ENCODE assay signal across 8 cellular contexts in genomic region chr1:224623743-224624333, GRCh38. TPM values are rescaled to one million over a fixed set of nuclear protein-coding genes. Genes with fewer than 3 reads are reported as not detected.
DNase-seq lines count a peak whose midpoint lies in the region; ATAC-seq and TF ChIP-seq lines count a peak whose summit lies in the region.

No MANE protein-coding gene starts in this region.

- intact Hi-C loops in tibial artery (cut with DNase I; ENCODE audit: low total_unique reads) = no loop called here

- H3K27ac Mint-ChIP-seq in activated CD8-positive, alpha-beta memory T cell treated with anti-CD3 and anti-CD28 coated beads, Interleukin-2, amount 10 ng/mL, durations not matched to agents 7 days and 5 days = peak overlapping the region; percentile 96

- no peaks in the 10 kb centered on the region for H3K36me3 ChIP-seq in tibial artery

- no peaks in the 10 kb centered on the region for H3K9me3 ChIP-seq in tibial artery

- peaks cover 9% of the 10 kb centered on the region for H3K9me3 Mint-ChIP-seq in activated CD8-positive, alpha-beta memory T cell treated with anti-CD3 and anti-CD28 coated beads, Interleukin-2, amount 10 ng/mL, durations not matched to agents 7 days and 5 days (ENCODE audit: low read depth)

- H3K36me3 Mint-ChIP-seq in activated CD8-positive, alpha-beta memory T cell treated with anti-CD3 and anti-CD28 coated beads, Interleukin-2, amount 10 ng/mL, durations not matched to agents 7 days and 5 days = peaks cover 17% of the 10 kb centered on the region

- H3K4me3 ChIP-seq in tibial artery = no peak overlapping the region

- no peaks in the 10 kb centered on the region for H3K4me1 ChIP-seq in tibial artery

- TF ChIP-seq CTCF in GM13976 (IDR thresholded peaks at IDR 0.05; ENCODE audit: borderline replicate concordance, control extremely low read depth, extremely low read depth, insufficient read depth, missing control alignments) (no peak), tibial artery (IDR thresholded peaks at IDR 0.05) (no peak)

- H3K27me3 ChIP-seq in tibial artery = peaks cover 0 to 12% of the 10 kb centered on the region in 2 donors

- H3K4me3 Mint-ChIP-seq in activated CD8-positive, alpha-beta memory T cell treated with anti-CD3 and anti-CD28 coated beads, Interleukin-2, amount 10 ng/mL, durations not matched to agents 7 days and 5 days = peak overlapping the region; percentile 57

- in situ Hi-C loops in GM13976 (cut with MboI; ENCODE audit: low sequenced_read_pairs, unreplicated experiment) = no loop called here

- DNase-seq in GM13976 (ENCODE audit: low spot score) = peak; percentile 70
- DNase-seq in NCI-H2196 treated with DMSO at 0.1 percent for 48 hours (lab: John Stamatoyannopoulos, UW; ENCODE audit: unreplicated experiment) = peak; percentile 69
- DNase-seq in activated CD8-positive, alpha-beta memory T cell treated with anti-CD3 and anti-CD28 coated beads, Interleukin-2, amount 10 ng/mL, durations not matched to agents 7 days and 5 days = peak; percentile 96
- DNase-seq in foreskin melanocyte = peak; percentile 73
- DNase-seq in stimulated activated CD8-positive, alpha-beta memory T cell treated with anti-CD3 and anti-CD28 coated beads, Interleukin-7, amount 100 ng/mL, for 24 hours (ENCODE audit: low read depth) = peak; percentile 30
- DNase-seq in tibial artery = no peak
- DNase-seq in HuH-7.5 (ENCODE audit: low spot score) = no peak

- peak; percentile 81 for ATAC-seq in HG02623 (IDR thresholded peaks at IDR 0.05; ENCODE audit: unreplicated experiment)
- ATAC-seq in activated CD8-positive, alpha-beta memory T cell treated with anti-CD3 and anti-CD28 coated beads, Interleukin-2, amount 10 ng/mL, durations not matched to agents 7 days and 5 days = peak; percentile 88

- peaks cover 15% of the 10 kb centered on the region for H3K27me3 Mint-ChIP-seq in activated CD8-positive, alpha-beta memory T cell treated with anti-CD3 and anti-CD28 coated beads, Interleukin-2, amount 10 ng/mL, durations not matched to agents 7 days and 5 days

- no peak overlapping the region for H3K27ac ChIP-seq in tibial artery

- H3K4me1 Mint-ChIP-seq in activated CD8-positive, alpha-beta memory T cell treated with anti-CD3 and anti-CD28 coated beads, Interleukin-2, amount 10 ng/mL, durations not matched to agents 7 days and 5 days = peaks cover 50% of the 10 kb centered on the region

- CTCF ChIA-PET in activated CD8-positive, alpha-beta memory T cell treated with anti-CD3 and anti-CD28 coated beads, Interleukin-2, amount 10 ng/mL, durations not matched to agents 7 days and 5 days (lab: Charles Lee) = interaction anchor here (0.8 to 3.3 kb wide), 13 partner anchors 9 to 299 kb away, joined by 3 to 19 read pairs (median 4); no protein-coding TSS in a partner anchor

RNA-seq across cellular contexts. Expression of gene CNIH3, which starts 7.7 kb away (rescaled TPM):
- total RNA-seq in activated CD8-positive, alpha-beta memory T cell treated with anti-CD3 and anti-CD28 coated beads, Interleukin-2, amount 10 ng/mL, durations not matched to agents 7 days and 5 days = 1 to 10 TPM; 1.1 to 3.6 TPM

Comparison
In these comparisons a context has a peak if more than half of its experiments do, and no peak if none do; other contexts are left out.
1. DNase-seq: peak in GM13976 (single experiment), NCI-H2196 treated with DMSO at 0.1 percent for 48 hours (single experiment), activated CD8-positive, alpha-beta memory T cell treated with anti-CD3 and anti-CD28 coated beads, Interleukin-2, amount 10 ng/mL, durations not matched to agents 7 days and 5 days (single experiment), foreskin melanocyte (single experiment) and stimulated activated CD8-positive, alpha-beta memory T cell treated with anti-CD3 and anti-CD28 coated beads, Interleukin-7, amount 100 ng/mL, for 24 hours (single experiment); none in tibial artery (0 of 2) and HuH-7.5 (single experiment).